ENCODE assay signal across 1 cellular context in genomic region chr11:19795082-19795481, GRCh38.
TF ChIP-seq lines count a peak whose summit lies in the region.

No MANE protein-coding gene starts in this region.

TF ChIP-seq in GM23338, 12 proteins besides CTCF, POLR2A, EP300 and RAD21 (continued from another document):
- no peak for TF ChIP-seq ZNF462 (CRISPR knock-in tag; IDR thresholded peaks at IDR 0.05)
- TF ChIP-seq JUNB (IDR thresholded peaks at IDR 0.05; ENCODE audit: unreplicated experiment), result no peak
- no peak for TF ChIP-seq EZH2 (IDR thresholded peaks at IDR 0.05; ENCODE audit: low read depth, unreplicated experiment)
- TF ChIP-seq ETS1 (IDR thresholded peaks at IDR 0.05), result no peak
- TF ChIP-seq POLR2AphosphoS5 (IDR thresholded peaks at IDR 0.05; ENCODE audit: low read depth), result no peak
- no peak for TF ChIP-seq ZNF331 (CRISPR knock-in tag; IDR thresholded peaks at IDR 0.05; ENCODE audit: low read depth)
- no peak for TF ChIP-seq STAT1 (IDR thresholded peaks at IDR 0.05; ENCODE audit: unreplicated experiment)
- TF ChIP-seq NANOG (IDR thresholded peaks at IDR 0.05; ENCODE audit: borderline replicate concordance), result no peak
